Comparison of ENCODE assay signal across 1 cellular context in the genomic region with DNA sequence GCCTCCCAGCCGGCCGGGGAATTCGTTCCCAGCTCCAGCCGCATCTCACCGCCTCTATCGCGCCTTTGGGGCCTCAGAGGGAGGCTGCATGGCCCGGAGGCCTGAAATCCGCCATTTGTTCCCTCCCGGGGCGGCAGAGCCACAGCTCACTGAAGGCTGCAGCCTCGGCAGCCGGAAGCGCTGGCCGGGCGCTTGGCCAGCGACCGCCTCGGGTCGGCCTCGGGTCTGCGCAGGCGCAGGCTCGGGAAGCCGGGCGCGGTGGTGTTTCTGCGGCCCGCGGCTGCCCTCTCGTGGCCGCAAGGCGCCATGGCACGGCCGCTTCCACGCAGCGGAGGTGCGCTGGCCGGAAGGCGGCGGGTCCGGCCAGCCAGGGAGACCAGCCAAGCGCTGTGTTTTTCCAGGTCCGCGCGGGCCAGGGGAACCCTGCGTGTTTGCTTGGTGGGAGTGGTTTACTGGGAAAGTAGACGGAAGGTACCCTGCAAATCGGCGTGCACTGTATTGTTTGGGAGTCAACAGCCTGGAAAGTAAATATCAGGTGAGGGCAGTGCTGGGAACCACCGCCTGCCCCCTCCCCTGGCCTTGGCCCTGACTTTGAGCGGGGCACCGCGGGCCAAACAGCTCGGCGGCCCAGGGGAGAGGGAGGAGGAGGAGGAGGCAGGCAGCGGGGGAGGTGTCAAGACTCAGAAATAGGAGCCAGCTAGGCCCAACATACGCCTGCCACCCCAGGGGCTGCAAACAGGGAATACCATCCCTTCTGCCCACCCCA.
TF ChIP-seq lines count a peak whose summit lies in the region.

No MANE protein-coding gene starts in this region.

TF ChIP-seq in K562, 482 proteins besides CTCF, POLR2A, EP300 and RAD21 (continued from another document):
- TF ChIP-seq ETV6 (IDR thresholded peaks at IDR 0.05; ENCODE audit: borderline replicate concordance in 1 of 2, low read depth in 2 of 2, low read length in 1 of 2) = 0 out of 4 replicates have a peak, but pooled peaks of 1 of the 2 experiments have one; percentile 3
- TF ChIP-seq ETV6 (CRISPR knock-in tag; IDR thresholded peaks at IDR 0.05; ENCODE audit: borderline replicate concordance) = peak; percentile 80; the same call in 1 of the 2 replicates
- TF ChIP-seq KLF1 (tag; IDR thresholded peaks at IDR 0.05) = peak; percentile 88
- peak; percentile 89 for TF ChIP-seq ZFX (CRISPR knock-in tag; IDR thresholded peaks at IDR 0.05)
- TF ChIP-seq HLTF (IDR thresholded peaks at IDR 0.05) = peak; percentile 21; the same call in 1 of the 2 replicates
- TF ChIP-seq NFIC (IDR thresholded peaks at IDR 0.05) = peak; percentile 93
- peak; percentile 84; the same call in 1 of the 2 replicates for TF ChIP-seq ZBTB17 (CRISPR knock-in tag; IDR thresholded peaks at IDR 0.05)
- no peak; the same call in 1 of the 2 replicates for TF ChIP-seq NFE2 (IDR thresholded peaks at IDR 0.05; ENCODE audit: low read depth)
- TF ChIP-seq, protein P1, sequence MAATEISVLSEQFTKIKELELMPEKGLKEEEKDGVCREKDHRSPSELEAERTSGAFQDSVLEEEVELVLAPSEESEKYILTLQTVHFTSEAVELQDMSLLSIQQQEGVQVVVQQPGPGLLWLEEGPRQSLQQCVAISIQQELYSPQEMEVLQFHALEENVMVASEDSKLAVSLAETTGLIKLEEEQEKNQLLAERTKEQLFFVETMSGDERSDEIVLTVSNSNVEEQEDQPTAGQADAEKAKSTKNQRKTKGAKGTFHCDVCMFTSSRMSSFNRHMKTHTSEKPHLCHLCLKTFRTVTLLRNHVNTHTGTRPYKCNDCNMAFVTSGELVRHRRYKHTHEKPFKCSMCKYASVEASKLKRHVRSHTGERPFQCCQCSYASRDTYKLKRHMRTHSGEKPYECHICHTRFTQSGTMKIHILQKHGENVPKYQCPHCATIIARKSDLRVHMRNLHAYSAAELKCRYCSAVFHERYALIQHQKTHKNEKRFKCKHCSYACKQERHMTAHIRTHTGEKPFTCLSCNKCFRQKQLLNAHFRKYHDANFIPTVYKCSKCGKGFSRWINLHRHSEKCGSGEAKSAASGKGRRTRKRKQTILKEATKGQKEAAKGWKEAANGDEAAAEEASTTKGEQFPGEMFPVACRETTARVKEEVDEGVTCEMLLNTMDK (IDR thresholded peaks at IDR 0.05; ENCODE audit: borderline replicate concordance, insufficient read depth, low read depth, low read length, poor library complexity, severe bottlenecking) = peak; percentile 29
- peak; percentile 81 for TF ChIP-seq POLR2B (IDR thresholded peaks at IDR 0.05; ENCODE audit: low read depth, partially characterized antibody)
- TF ChIP-seq, protein P2, sequence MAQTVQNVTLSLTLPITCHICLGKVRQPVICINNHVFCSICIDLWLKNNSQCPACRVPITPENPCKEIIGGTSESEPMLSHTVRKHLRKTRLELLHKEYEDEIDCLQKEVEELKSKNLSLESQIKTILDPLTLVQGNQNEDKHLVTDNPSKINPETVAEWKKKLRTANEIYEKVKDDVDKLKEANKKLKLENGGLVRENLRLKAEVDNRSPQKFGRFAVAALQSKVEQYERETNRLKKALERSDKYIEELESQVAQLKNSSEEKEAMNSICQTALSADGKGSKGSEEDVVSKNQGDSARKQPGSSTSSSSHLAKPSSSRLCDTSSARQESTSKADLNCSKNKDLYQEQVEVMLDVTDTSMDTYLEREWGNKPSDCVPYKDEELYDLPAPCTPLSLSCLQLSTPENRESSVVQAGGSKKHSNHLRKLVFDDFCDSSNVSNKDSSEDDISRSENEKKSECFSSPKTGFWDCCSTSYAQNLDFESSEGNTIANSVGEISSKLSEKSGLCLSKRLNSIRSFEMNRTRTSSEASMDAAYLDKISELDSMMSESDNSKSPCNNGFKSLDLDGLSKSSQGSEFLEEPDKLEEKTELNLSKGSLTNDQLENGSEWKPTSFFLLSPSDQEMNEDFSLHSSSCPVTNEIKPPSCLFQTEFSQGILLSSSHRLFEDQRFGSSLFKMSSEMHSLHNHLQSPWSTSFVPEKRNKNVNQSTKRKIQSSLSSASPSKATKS (CRISPR knock-in tag; IDR thresholded peaks at IDR 0.05) = no peak
- peak; percentile 95 for TF ChIP-seq FOXP1 (CRISPR knock-in tag; IDR thresholded peaks at IDR 0.05)
- TF ChIP-seq MAZ (CRISPR knock-in tag; conservative IDR thresholded peaks at IDR 0.05 in 1 of 2, IDR thresholded peaks at IDR 0.05 in 1 of 2) = peak; percentile 62 to 75
- TF ChIP-seq, protein P3, sequence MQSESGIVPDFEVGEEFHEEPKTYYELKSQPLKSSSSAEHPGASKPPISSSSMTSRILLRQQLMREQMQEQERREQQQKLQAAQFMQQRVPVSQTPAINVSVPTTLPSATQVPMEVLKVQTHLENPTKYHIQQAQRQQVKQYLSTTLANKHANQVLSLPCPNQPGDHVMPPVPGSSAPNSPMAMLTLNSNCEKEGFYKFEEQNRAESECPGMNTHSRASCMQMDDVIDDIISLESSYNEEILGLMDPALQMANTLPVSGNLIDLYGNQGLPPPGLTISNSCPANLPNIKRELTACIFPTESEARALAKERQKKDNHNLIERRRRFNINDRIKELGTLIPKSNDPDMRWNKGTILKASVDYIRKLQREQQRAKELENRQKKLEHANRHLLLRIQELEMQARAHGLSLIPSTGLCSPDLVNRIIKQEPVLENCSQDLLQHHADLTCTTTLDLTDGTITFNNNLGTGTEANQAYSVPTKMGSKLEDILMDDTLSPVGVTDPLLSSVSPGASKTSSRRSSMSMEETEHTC (IDR thresholded peaks at IDR 0.05) = peak; percentile 41; the same call in 1 of the 2 replicates
- TF ChIP-seq NFIX (CRISPR knock-in tag; IDR thresholded peaks at IDR 0.05; ENCODE audit: low read depth) = no peak
- TF ChIP-seq NONO (IDR thresholded peaks at IDR 0.05; ENCODE audit: low read depth in 2 of 2, low read length in 1 of 2) = peak; percentile 40 to 87; a peak in 1 of 4 replicates
- 0 out of 2 replicates have a peak, but pooled peaks have one; percentile 42 for TF ChIP-seq TCF7 (IDR thresholded peaks at IDR 0.05; ENCODE audit: borderline replicate concordance)
- peak; percentile 72 for TF ChIP-seq KDM5B (IDR thresholded peaks at IDR 0.05; ENCODE audit: insufficient replicate concordance, low read depth, low read length)
- TF ChIP-seq OTX1 (CRISPR knock-in tag; IDR thresholded peaks at IDR 0.05) = 0 out of 2 replicates have a peak, but pooled peaks have one; percentile 17
- TF ChIP-seq SUPT5H (IDR thresholded peaks at IDR 0.05) = peak; percentile 88
- TF ChIP-seq, protein P4, sequence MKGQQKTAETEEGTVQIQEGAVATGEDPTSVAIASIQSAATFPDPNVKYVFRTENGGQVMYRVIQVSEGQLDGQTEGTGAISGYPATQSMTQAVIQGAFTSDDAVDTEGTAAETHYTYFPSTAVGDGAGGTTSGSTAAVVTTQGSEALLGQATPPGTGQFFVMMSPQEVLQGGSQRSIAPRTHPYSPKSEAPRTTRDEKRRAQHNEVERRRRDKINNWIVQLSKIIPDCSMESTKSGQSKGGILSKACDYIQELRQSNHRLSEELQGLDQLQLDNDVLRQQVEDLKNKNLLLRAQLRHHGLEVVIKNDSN (CRISPR knock-in tag; IDR thresholded peaks at IDR 0.05) = peak; percentile 47
- TF ChIP-seq CEBPG (CRISPR knock-in tag; IDR thresholded peaks at IDR 0.05) = peak; percentile 48
- TF ChIP-seq CEBPG (tag; conservative IDR thresholded peaks at IDR 0.05 in 1 of 2, IDR thresholded peaks at IDR 0.05 in 1 of 2) = no peak
- 0 out of 2 replicates have a peak, but pooled peaks have one; percentile 76 for TF ChIP-seq ZNF76 (CRISPR knock-in tag; IDR thresholded peaks at IDR 0.05; ENCODE audit: borderline replicate concordance)
- TF ChIP-seq TBL1XR1 (IDR thresholded peaks at IDR 0.05; ENCODE audit: low read length in 2 of 2) = no peak; a peak in 1 of 4 replicates
- peak; percentile 100 for TF ChIP-seq SMC3 (conservative IDR thresholded peaks at IDR 0.05; ENCODE audit: insufficient read depth, low read depth, low read length)
- peak; percentile 85 for TF ChIP-seq MEIS2 (IDR thresholded peaks at IDR 0.05; ENCODE audit: partially characterized antibody)
- TF ChIP-seq PHF20 (IDR thresholded peaks at IDR 0.05; ENCODE audit: partially characterized antibody) = peak; percentile 90
- peak; percentile 96 for TF ChIP-seq FIP1L1 (IDR thresholded peaks at IDR 0.05; ENCODE audit: low read depth, low read length, poor library complexity, severe bottlenecking)
- TF ChIP-seq LCOR (CRISPR knock-in tag; IDR thresholded peaks at IDR 0.05) = peak; percentile 73; the same call in 1 of the 2 replicates
- TF ChIP-seq MAFG (tag; conservative IDR thresholded peaks at IDR 0.05) = no peak
- TF ChIP-seq ZFP36 (IDR thresholded peaks at IDR 0.05; ENCODE audit: low read depth, low read length, partially characterized antibody) = peak; percentile 43
- TF ChIP-seq, protein P5, sequence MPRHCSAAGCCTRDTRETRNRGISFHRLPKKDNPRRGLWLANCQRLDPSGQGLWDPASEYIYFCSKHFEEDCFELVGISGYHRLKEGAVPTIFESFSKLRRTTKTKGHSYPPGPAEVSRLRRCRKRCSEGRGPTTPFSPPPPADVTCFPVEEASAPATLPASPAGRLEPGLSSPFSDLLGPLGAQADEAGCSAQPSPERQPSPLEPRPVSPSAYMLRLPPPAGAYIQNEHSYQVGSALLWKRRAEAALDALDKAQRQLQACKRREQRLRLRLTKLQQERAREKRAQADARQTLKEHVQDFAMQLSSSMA (CRISPR knock-in tag; IDR thresholded peaks at IDR 0.05) = no peak
- TF ChIP-seq, protein P6, sequence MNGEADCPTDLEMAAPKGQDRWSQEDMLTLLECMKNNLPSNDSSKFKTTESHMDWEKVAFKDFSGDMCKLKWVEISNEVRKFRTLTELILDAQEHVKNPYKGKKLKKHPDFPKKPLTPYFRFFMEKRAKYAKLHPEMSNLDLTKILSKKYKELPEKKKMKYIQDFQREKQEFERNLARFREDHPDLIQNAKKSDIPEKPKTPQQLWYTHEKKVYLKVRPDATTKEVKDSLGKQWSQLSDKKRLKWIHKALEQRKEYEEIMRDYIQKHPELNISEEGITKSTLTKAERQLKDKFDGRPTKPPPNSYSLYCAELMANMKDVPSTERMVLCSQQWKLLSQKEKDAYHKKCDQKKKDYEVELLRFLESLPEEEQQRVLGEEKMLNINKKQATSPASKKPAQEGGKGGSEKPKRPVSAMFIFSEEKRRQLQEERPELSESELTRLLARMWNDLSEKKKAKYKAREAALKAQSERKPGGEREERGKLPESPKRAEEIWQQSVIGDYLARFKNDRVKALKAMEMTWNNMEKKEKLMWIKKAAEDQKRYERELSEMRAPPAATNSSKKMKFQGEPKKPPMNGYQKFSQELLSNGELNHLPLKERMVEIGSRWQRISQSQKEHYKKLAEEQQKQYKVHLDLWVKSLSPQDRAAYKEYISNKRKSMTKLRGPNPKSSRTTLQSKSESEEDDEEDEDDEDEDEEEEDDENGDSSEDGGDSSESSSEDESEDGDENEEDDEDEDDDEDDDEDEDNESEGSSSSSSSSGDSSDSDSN (IDR thresholded peaks at IDR 0.05; ENCODE audit: borderline replicate concordance in 1 of 2, low read depth in 2 of 2, low read length in 2 of 2) = peak; percentile 29 to 80; a peak in 2 of 4 replicates
- TF ChIP-seq, protein P7, sequence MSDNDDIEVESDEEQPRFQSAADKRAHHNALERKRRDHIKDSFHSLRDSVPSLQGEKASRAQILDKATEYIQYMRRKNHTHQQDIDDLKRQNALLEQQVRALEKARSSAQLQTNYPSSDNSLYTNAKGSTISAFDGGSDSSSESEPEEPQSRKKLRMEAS (CRISPR knock-in tag; IDR thresholded peaks at IDR 0.05) = peak; percentile 80
- TF ChIP-seq HDAC8 (tag; IDR thresholded peaks at IDR 0.05) = peak; percentile 65; the same call in 1 of the 2 replicates
- TF ChIP-seq, protein P8, sequence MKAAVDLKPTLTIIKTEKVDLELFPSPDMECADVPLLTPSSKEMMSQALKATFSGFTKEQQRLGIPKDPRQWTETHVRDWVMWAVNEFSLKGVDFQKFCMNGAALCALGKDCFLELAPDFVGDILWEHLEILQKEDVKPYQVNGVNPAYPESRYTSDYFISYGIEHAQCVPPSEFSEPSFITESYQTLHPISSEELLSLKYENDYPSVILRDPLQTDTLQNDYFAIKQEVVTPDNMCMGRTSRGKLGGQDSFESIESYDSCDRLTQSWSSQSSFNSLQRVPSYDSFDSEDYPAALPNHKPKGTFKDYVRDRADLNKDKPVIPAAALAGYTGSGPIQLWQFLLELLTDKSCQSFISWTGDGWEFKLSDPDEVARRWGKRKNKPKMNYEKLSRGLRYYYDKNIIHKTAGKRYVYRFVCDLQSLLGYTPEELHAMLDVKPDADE (conservative IDR thresholded peaks at IDR 0.05; ENCODE audit: control insufficient read depth, low read depth, low read length) = peak; percentile 70; the same call in 1 of the 2 replicates
- peak; percentile 95 for TF ChIP-seq RBFOX2 (IDR thresholded peaks at IDR 0.05; ENCODE audit: low read depth, low read length)
- TF ChIP-seq NEUROD1 (IDR thresholded peaks at IDR 0.05; ENCODE audit: borderline replicate concordance, low read depth, low read length, partially characterized antibody) = no peak
- peak; percentile 59 to 92; a peak in 3 of 4 replicates for TF ChIP-seq TEAD1 (CRISPR knock-in tag; IDR thresholded peaks at IDR 0.05)
TF ChIP-seq in K562: peak in this region for 150.
